ENCODE assay signal across 12 cellular contexts in genomic region chr9:95049761-95050160, GRCh38.
DNase-seq lines count a peak whose midpoint lies in the region; ATAC-seq and TF ChIP-seq lines count a peak whose summit lies in the region.
"Had no signal": no experiment of that assay in that cellular context is flagged by ENCODE, and none has a peak within 500 bp of the region (broad histone marks: within the 10 kb centered on the region; RNA-seq: fewer than 3 reads in every experiment).

No MANE protein-coding gene starts in this region.

- DNase-seq in DMS79 treated with DMSO at 0.1 percent for 48 hours (lab: John Stamatoyannopoulos, UW) (peak; percentile 9), DMS79 (lab: John Stamatoyannopoulos, UW) (no peak), cardiac fibroblast (ENCODE audit: low read depth in 2 of 2) (peak in 1 of 2 donors; percentile 35), lung (ENCODE audit: low spot score) (no peak), thyroid gland (no peak), ecto neural progenitor cell (ENCODE audit: low spot score) (no peak)
- DNase-seq in activated T-cell treated with anti-CD3 and anti-CD28 coated beads, Interleukin-2, amount 50 U/mL, for 4 hours = no peak
- DNase-seq: ACHN, NCI-H2029 treated with DMSO at 0.1 percent for 48 hours had no signal

- H3K9me3 Mint-ChIP-seq in activated T-cell treated with anti-CD3 and anti-CD28 coated beads, Interleukin-2, amount 50 U/mL, for 4 hours = no peaks in the 10 kb centered on the region
- H3K9me3 Mint-ChIP-seq: activated T-helper 1 cell treated with anti-CD3 and anti-CD28 coated beads, Interleukin-12 subunit alpha, Interleukin-12 subunit beta, Interleukin-2, Interleukin-4 antibody, amounts not matched to agents 30 ng/mL and 10 ng/mL and 1 ng/mL, durations not matched to agents 14 hours and 24 hours and 36 hours; stimulated activated naive CD8-positive, alpha-beta T cell treated with anti-CD3 and anti-CD28 coated beads, Interleukin-15, Interleukin-2, amounts not matched to agents 100 ng/mL and 50 ng/mL, for 24 hours had no signal

- H3K9me3 ChIP-seq in lung (ENCODE audit: control insufficient read depth in 2 of 2, insufficient read depth in 1 of 2, low read length in 1 of 2) = peaks cover 0 to 3% of the 10 kb centered on the region in 2 donors
- H3K9me3 ChIP-seq in thyroid gland = no peaks in the 10 kb centered on the region

- intact Hi-C loops in thyroid gland (cut with DNase I) = no loop called here

- H3K27me3 ChIP-seq in lung (ENCODE audit: control insufficient read depth, insufficient read depth) = no peaks in the 10 kb centered on the region
- H3K27me3 ChIP-seq in thyroid gland = no peaks in the 10 kb centered on the region

- WGBS in lung, 2 donors = 48 to 73% methylated on average over 6 of the region's 6 CpGs
- 35 to 40% methylated on average over 6 of the region's 6 CpGs for WGBS in thyroid gland, 2 donors

- H3K27ac ChIP-seq in lung (ENCODE audit: low read depth in 1 of 2, low read length in 1 of 2) (peak overlapping the region; percentile 45 to 52), thyroid gland (peak overlapping the region; percentile 14 to 90 (median 45))

- H3K36me3 ChIP-seq in lung (ENCODE audit: control insufficient read depth in 2 of 2, insufficient read depth in 2 of 2, low read length in 2 of 2) (no peaks in the 10 kb centered on the region), thyroid gland (no peaks in the 10 kb centered on the region)

- no peak for ATAC-seq in lung (ENCODE audit: insufficient read depth, low FRiP score)
- no peak for ATAC-seq in GM21390 (IDR thresholded peaks at IDR 0.05; ENCODE audit: unreplicated experiment)
- ATAC-seq in activated T-cell treated with anti-CD3 and anti-CD28 coated beads, Interleukin-2, amount 50 U/mL, for 4 hours = no peak

- H3K4me3 Mint-ChIP-seq in activated T-cell treated with anti-CD3 and anti-CD28 coated beads, Interleukin-2, amount 50 U/mL, for 4 hours = no peak overlapping the region

- H3K27me3 Mint-ChIP-seq in activated T-cell treated with anti-CD3 and anti-CD28 coated beads, Interleukin-2, amount 50 U/mL, for 4 hours (ENCODE audit: low read depth) = peaks cover 24% of the 10 kb centered on the region

- peak overlapping the region; percentile 0 to 58 for H3K4me3 ChIP-seq in cardiac fibroblast (replicated peaks in 1 of 2; ENCODE audit: low read depth in 2 of 2, low read length in 2 of 2)
- H3K4me3 ChIP-seq in lung = no peak overlapping the region
- no peak overlapping the region for H3K4me3 ChIP-seq in thyroid gland (replicated peaks in 1 of 3)

- TF ChIP-seq POLR2A in thyroid gland (IDR thresholded peaks at IDR 0.05) = no peak

- peaks cover 3% of the 10 kb centered on the region for H3K36me3 Mint-ChIP-seq in activated T-cell treated with anti-CD3 and anti-CD28 coated beads, Interleukin-2, amount 50 U/mL, for 4 hours (ENCODE audit: insufficient read depth)

- TF ChIP-seq CTCF in cardiac fibroblast (IDR thresholded peaks at IDR 0.05; ENCODE audit: low read depth, low read length) = no peak
- no peak for TF ChIP-seq CTCF in lung (IDR thresholded peaks at IDR 0.05; ENCODE audit: control extremely low read depth, extremely low read depth)
- no peak for TF ChIP-seq CTCF in thyroid gland (IDR thresholded peaks at IDR 0.05)

- peaks cover 6% of the 10 kb centered on the region for H3K4me1 Mint-ChIP-seq in activated T-cell treated with anti-CD3 and anti-CD28 coated beads, Interleukin-2, amount 50 U/mL, for 4 hours (ENCODE audit: low read depth)

- H3K4me1 ChIP-seq in lung (ENCODE audit: control insufficient read depth in 2 of 2, insufficient read depth in 2 of 2, low read length in 2 of 2) (peaks cover 5 to 7% of the 10 kb centered on the region in 2 donors), thyroid gland (peaks cover 49 to 51% of the 10 kb centered on the region in 2 donors)

Comparison
In these comparisons a context has a peak if more than half of its experiments do, and no peak if none do; other contexts are left out.
1. H3K4me3 ChIP-seq: peak in cardiac fibroblast (2 of 2); none in lung (single experiment) and thyroid gland (0 of 3).